ENCODE assay signal across 8 cellular contexts in the genomic region with DNA sequence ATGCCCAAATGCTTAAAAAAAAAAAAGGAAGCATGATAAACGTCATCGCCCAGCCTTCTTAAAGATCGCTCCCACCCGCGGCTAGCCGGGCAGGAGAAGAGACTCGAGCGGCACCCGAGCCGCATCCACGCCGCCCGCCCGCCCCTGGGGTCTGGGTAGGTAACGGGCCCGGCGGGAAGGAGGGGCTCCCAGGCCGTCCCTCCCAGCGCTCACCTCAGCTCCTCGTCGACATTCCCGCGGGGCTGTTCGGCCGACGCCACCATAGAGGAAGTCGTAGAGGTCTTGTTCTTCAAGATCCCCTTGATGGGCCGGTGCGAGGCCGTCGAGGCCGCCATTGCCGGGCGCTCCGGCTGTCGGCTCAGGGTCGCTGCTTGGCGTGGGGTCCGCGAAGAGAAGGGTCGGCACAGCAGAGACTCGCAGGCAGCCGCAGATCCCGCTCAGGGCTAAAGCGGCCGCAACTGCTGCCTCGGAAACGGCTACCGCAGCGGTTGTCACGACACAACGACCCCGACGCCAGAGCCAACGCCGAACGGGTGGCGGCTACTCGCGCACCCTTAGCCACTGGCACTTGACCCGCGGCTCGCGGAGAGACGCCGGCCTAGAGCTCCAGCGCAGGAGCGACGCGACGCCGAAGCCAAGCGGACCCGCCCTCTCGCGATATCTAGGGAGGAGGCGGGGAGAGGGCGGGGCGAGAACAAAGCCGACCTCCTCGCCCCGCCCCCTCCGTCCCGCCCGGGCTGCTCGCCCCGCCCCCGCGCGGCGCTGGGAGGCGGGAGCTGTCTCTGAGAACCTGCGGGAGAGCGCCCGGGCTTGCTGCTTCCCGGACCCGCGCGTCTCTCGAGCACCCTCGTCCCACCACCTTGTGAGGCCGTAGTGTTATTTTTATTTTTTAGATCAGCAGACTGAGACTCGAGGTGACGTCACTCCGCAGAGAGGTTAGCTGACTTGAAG. TPM values are rescaled to one million over a fixed set of nuclear protein-coding genes. Genes with fewer than 3 reads are reported as not detected.
DNase-seq lines count a peak whose midpoint lies in the region; ATAC-seq and TF ChIP-seq lines count a peak whose summit lies in the region.

A gene (minus strand): TSS at position 635 of the 951 bp plus-strand sequence. CDS start 300 bp downstream, at position 335.

- no peaks in the 10 kb centered on the region for H3K27me3 ChIP-seq in RWPE2 (ENCODE audit: insufficient read depth, poor library complexity, severe bottlenecking)

- peaks cover 18% of the 10 kb centered on the region for H3K27me3 Mint-ChIP-seq in nephron progenitor cell (ENCODE audit: low read depth, poor library complexity)
- H3K27me3 Mint-ChIP-seq in stimulated activated naive CD8-positive, alpha-beta T cell treated with anti-CD3 and anti-CD28 coated beads, Interleukin-15, Interleukin-2, amounts not matched to agents 100 ng/mL and 50 ng/mL, for 24 hours = no peaks in the 10 kb centered on the region

- H3K4me3 Mint-ChIP-seq in nephron progenitor cell = peak within 1 kb of the TSS; percentile 87
- H3K4me3 Mint-ChIP-seq in stimulated activated naive CD8-positive, alpha-beta T cell treated with anti-CD3 and anti-CD28 coated beads, Interleukin-15, Interleukin-2, amounts not matched to agents 100 ng/mL and 50 ng/mL, for 24 hours = peak within 1 kb of the TSS; percentile 85

- H3K36me3 ChIP-seq in RWPE2 (ENCODE audit: low read depth) = 0 out of 2 replicates have a peak, but pooled peaks cover 4% of the 10 kb centered on the region

- H3K4me1 ChIP-seq in RWPE2 (ENCODE audit: insufficient read depth, poor library complexity, severe bottlenecking) = peaks cover 15% of the 10 kb centered on the region

- TF ChIP-seq CTCF in RWPE2 (IDR thresholded peaks at IDR 0.05; ENCODE audit: poor library complexity, severe bottlenecking) (no peak), fibroblast of pulmonary artery (IDR thresholded peaks at IDR 0.05; ENCODE audit: low read length, missing control alignments) (no peak), nephron progenitor cell (IDR thresholded peaks at IDR 0.05) (no peak)

- ATAC-seq in RWPE2 (ENCODE audit: low read depth) = peak; percentile 82

- no peaks in the 10 kb centered on the region for H3K9me3 ChIP-seq in RWPE2 (ENCODE audit: severe bottlenecking)

- peak within 1 kb of the TSS; percentile 87 for H3K27ac Mint-ChIP-seq in nephron progenitor cell
- peak within 1 kb of the TSS; percentile 81 for H3K27ac Mint-ChIP-seq in stimulated activated naive CD8-positive, alpha-beta T cell treated with anti-CD3 and anti-CD28 coated beads, Interleukin-15, Interleukin-2, amounts not matched to agents 100 ng/mL and 50 ng/mL, for 24 hours

- no peaks in the 10 kb centered on the region for H3K9me3 Mint-ChIP-seq in nephron progenitor cell
- no peaks in the 10 kb centered on the region for H3K9me3 Mint-ChIP-seq in stimulated activated naive CD8-positive, alpha-beta T cell treated with anti-CD3 and anti-CD28 coated beads, Interleukin-15, Interleukin-2, amounts not matched to agents 100 ng/mL and 50 ng/mL, for 24 hours

- peaks cover 59% of the 10 kb centered on the region for H3K4me1 Mint-ChIP-seq in nephron progenitor cell
- H3K4me1 Mint-ChIP-seq in stimulated activated naive CD8-positive, alpha-beta T cell treated with anti-CD3 and anti-CD28 coated beads, Interleukin-15, Interleukin-2, amounts not matched to agents 100 ng/mL and 50 ng/mL, for 24 hours (ENCODE audit: low read depth) = peaks cover 78% of the 10 kb centered on the region

- DNase-seq in EH (ENCODE audit: low read depth) = peak; percentile 91
- peak; percentile 86 for DNase-seq in H4 (ENCODE audit: low spot score)
- peak; percentile 93 for DNase-seq in LoVo (ENCODE audit: low spot score)
- DNase-seq in RWPE2 (ENCODE audit: low spot score) = peak; percentile 88
- peak; percentile 84 for DNase-seq in activated effector memory CD4-positive, alpha-beta T cell treated with Interleukin-2 at 50 U/mL for 16 hours
- peak; percentile 92 for DNase-seq in fibroblast of pulmonary artery (ENCODE audit: low read depth)
- DNase-seq in nephron progenitor cell = peak; percentile 96

- peak within 1 kb of the TSS; percentile 42 for H3K27ac ChIP-seq in RWPE2 (ENCODE audit: poor library complexity, severe bottlenecking)

- H3K4me3 ChIP-seq in RWPE2 (ENCODE audit: severe bottlenecking) (peak within 1 kb of the TSS; percentile 97), fibroblast of pulmonary artery (replicated peaks; ENCODE audit: low read depth, low read length) (peak within 1 kb of the TSS; percentile 78)

- H3K36me3 Mint-ChIP-seq in nephron progenitor cell (ENCODE audit: low read depth) = no peaks in the 10 kb centered on the region
- peaks cover 23% of the 10 kb centered on the region for H3K36me3 Mint-ChIP-seq in stimulated activated naive CD8-positive, alpha-beta T cell treated with anti-CD3 and anti-CD28 coated beads, Interleukin-15, Interleukin-2, amounts not matched to agents 100 ng/mL and 50 ng/mL, for 24 hours (ENCODE audit: low read depth)

RNA-seq across cellular contexts. Expression of the gene that starts here (rescaled TPM):
- 41.1 and 51.2 TPM in 2 replicates for total RNA-seq in H4 (2014; rRNA removed; shearing (Covaris generic))

Comparison
In these comparisons a context has a peak if more than half of its experiments do, and no peak if none do; other contexts are left out.
1. Peak in every context shown above with its lines: DNase-seq, ATAC-seq, H3K4me3 ChIP-seq and H3K27ac ChIP-seq.